In genomic region chr17:60161598-60162330, GRCh38 we compare ENCODE assay signal across 15 cellular contexts. TPM values are rescaled to one million over a fixed set of nuclear protein-coding genes. Genes with fewer than 3 reads are reported as not detected.
A peak's percentile ranks its signal among the peaks of the same experiment; 100 is the strongest.
DNase-seq lines count a peak whose midpoint lies in the region; ATAC-seq lines count a peak whose summit lies in the region.
"Had no signal": no experiment of that assay in that cellular context is flagged by ENCODE, and none has a peak within 500 bp of the region (broad histone marks: within the 10 kb centered on the region; RNA-seq: fewer than 3 reads in every experiment).

No MANE protein-coding gene starts in this region.

- no peaks in the 10 kb centered on the region for H3K9me3 ChIP-seq in right cardiac atrium (ENCODE audit: control insufficient read depth, low read length)
- H3K9me3 ChIP-seq: adrenal gland, tibial artery had no signal

- H3K4me3 ChIP-seq in right cardiac atrium (ENCODE audit: low read length), result no peak overlapping the region
- H3K4me3 ChIP-seq: adrenal gland, tibial artery had no signal

- peak in 1 of 2 donors; percentile 10 for ATAC-seq in right cardiac atrium
- ATAC-seq: activated CD4-positive, alpha-beta T cell treated with anti-CD3 and anti-CD28 coated beads for 36 hours had no signal

- WGBS in right cardiac atrium, result 34% methylated on average over 17 of the region's 17 CpGs

- peak overlapping the region; percentile 38 for H3K27ac ChIP-seq in right cardiac atrium (ENCODE audit: low read length)
- H3K27ac ChIP-seq: 22Rv1, tibial artery had no signal

- intact Hi-C loops in right cardiac atrium (cut with DNase I), result no loop called here

- peaks cover 7% of the 10 kb centered on the region for H3K4me1 ChIP-seq in right cardiac atrium (ENCODE audit: control insufficient read depth, insufficient read depth, low read length)
- H3K4me1 ChIP-seq: adrenal gland, tibial artery had no signal

- peak; percentile 32 for DNase-seq in DMS 273 (lab: John Stamatoyannopoulos, UW; ENCODE audit: unreplicated experiment)
- no peak for DNase-seq in DMS 273 treated with DMSO at 0.1 percent for 48 hours (lab: John Stamatoyannopoulos, UW)
- peak; percentile 2 for DNase-seq in RPMI8226
- DNase-seq in right cardiac atrium, result no peak
- DNase-seq in retina, result peak; percentile 47
- no peak for DNase-seq in NCI-H187 treated with DMSO at 0.1 percent for 48 hours (lab: John Stamatoyannopoulos, UW)
- DNase-seq in SKM-1 treated with dmso at 0.1 percent for 144 hours (lab: John Stamatoyannopoulos, UW; ENCODE audit: unreplicated experiment), result no peak
- DNase-seq in activated T-cell treated with anti-CD3 and anti-CD28 coated beads, Interleukin-2, amount 50 U/mL, for 48 hours, result no peak
- DNase-seq: activated CD4-positive, alpha-beta T cell treated with anti-CD3 and anti-CD28 coated beads for 36 hours; stimulated activated CD4-positive, alpha-beta T cell treated with anti-CD3 and anti-CD28 coated beads, Interleukin-4, amount 100 ng/mL, for 1 hour; tibial artery had no signal

- H3K27me3 ChIP-seq in right cardiac atrium (ENCODE audit: control insufficient read depth, insufficient read depth), result no peaks in the 10 kb centered on the region
- H3K27me3 ChIP-seq: adrenal gland had no signal

RNA-seq across cellular contexts. Expression of gene CA4, which starts 12.0 kb away (rescaled TPM):
- total RNA-seq in right cardiac atrium, result 10 to 100 TPM in 1 of 4 donors, 1 to 10 TPM in 3; 2.3 to 11.3 (median 4.3) TPM
- polyA plus RNA-seq in right cardiac atrium, result 17.6 TPM
- total RNA-seq: activated CD4-positive, alpha-beta T cell treated with anti-CD3 and anti-CD28 coated beads for 36 hours; fibroblast of lung; mononuclear cell had no signal
- polyA plus RNA-seq: fibroblast of lung had no signal

Comparison
In these comparisons a context has a peak if more than half of its experiments do, and no peak if none do; other contexts are left out.
1. DNase-seq: peak in DMS 273 (single experiment), RPMI8226 (single experiment) and retina (single experiment); none in DMS 273 treated with DMSO at 0.1 percent for 48 hours (single experiment), right cardiac atrium (0 of 3), NCI-H187 treated with DMSO at 0.1 percent for 48 hours (single experiment), SKM-1 treated with dmso at 0.1 percent for 144 hours (single experiment) and activated T-cell treated with anti-CD3 and anti-CD28 coated beads, Interleukin-2, amount 50 U/mL, for 48 hours (0 of 2).